In genomic region chr21:45409466-45410150, GRCh38 we compare ENCODE assay signal across 13 cellular contexts. TPM values are rescaled to one million over a fixed set of nuclear protein-coding genes. Genes with fewer than 3 reads are reported as not detected.
DNase-seq lines count a peak whose midpoint lies in the region; ATAC-seq and TF ChIP-seq lines count a peak whose summit lies in the region.
"Had no signal": no experiment of that assay in that cellular context is flagged by ENCODE, and none has a peak within 500 bp of the region (broad histone marks: within the 10 kb centered on the region; RNA-seq: fewer than 3 reads in every experiment).

No MANE protein-coding gene starts in this region.

- CTCF ChIA-PET in HEK293T (lab: Yijun Ruan, JAX) = no interaction called here

- H3K27me3 ChIP-seq in duodenal mucosa (ENCODE audit: control insufficient read depth in 1 of 2, insufficient read depth in 2 of 2, low read length in 2 of 2) = peaks cover 14 to 20% of the 10 kb centered on the region in 2 donors
- H3K27me3 ChIP-seq in smooth muscle cell (ENCODE audit: low read depth) = no peaks in the 10 kb centered on the region

- peaks cover 4% of the 10 kb centered on the region for H3K27me3 Mint-ChIP-seq in endothelial cell (ENCODE audit: unreplicated experiment)

- peak overlapping the region; percentile 62 for H3K4me2 ChIP-seq in smooth muscle cell

- H3K9me3 ChIP-seq in duodenal mucosa (ENCODE audit: control insufficient read depth in 1 of 2, low read length in 2 of 2) (no peaks in the 10 kb centered on the region), smooth muscle cell (replicated peaks; ENCODE audit: low read depth) (no peaks in the 10 kb centered on the region)
- H3K9me3 ChIP-seq: transverse colon had no signal

- H3K36me3 ChIP-seq in duodenal mucosa (ENCODE audit: control insufficient read depth in 1 of 2, insufficient read depth in 2 of 2, low read length in 2 of 2) = no peaks in the 10 kb centered on the region
- H3K36me3 ChIP-seq in smooth muscle cell (ENCODE audit: low read depth) = no peaks in the 10 kb centered on the region
- H3K36me3 ChIP-seq: transverse colon had no signal

- peak overlapping the region; percentile 32 for H3K27ac ChIP-seq in duodenal mucosa (ENCODE audit: low read depth, low read length)
- peak overlapping the region; percentile 73 for H3K27ac ChIP-seq in smooth muscle cell (ENCODE audit: low read depth)

- peaks cover 34% of the 10 kb centered on the region for H3F3A ChIP-seq in smooth muscle cell (ENCODE audit: low read depth)

- peak; percentile 19 for DNase-seq in MV-4-11 (lab: John Stamatoyannopoulos, UW)
- peak; percentile 68 for DNase-seq in left kidney (ENCODE audit: low read depth, low spot score)
- DNase-seq in smooth muscle cell (lab: John Stamatoyannopoulos, UW; ENCODE audit: unreplicated experiment) = no peak
- no peak for DNase-seq in HEK293T (ENCODE audit: extremely low spot score)
- no peak for DNase-seq in endothelial cell (ENCODE audit: low spot score)
- DNase-seq in middle frontal gyrus (ENCODE audit: extremely low spot score, low spot score) = no peak
- DNase-seq: activated B cell treated with CpG ODN at 0.5 μM for 24 hours; MM.1S; stimulated activated CD4-positive, alpha-beta T cell treated with anti-CD3 and anti-CD28 coated beads, Interleukin-2, amount 100 ng/mL, for 24 hours; transverse colon had no signal

- 48% methylated on average over 29 of the region's 29 CpGs for WGBS in smooth muscle cell (ENCODE audit: low lambda C conversion rate)

- peaks cover 87% of the 10 kb centered on the region for H3K79me2 ChIP-seq in smooth muscle cell (ENCODE audit: low read depth)

- peaks cover 89% of the 10 kb centered on the region for H4K20me1 ChIP-seq in smooth muscle cell (ENCODE audit: low read depth)

- no peak overlapping the region for H3K4me3 ChIP-seq in duodenal mucosa (ENCODE audit: low read depth in 1 of 2, low read length in 2 of 2)
- no peak overlapping the region for H3K4me3 ChIP-seq in smooth muscle cell
- H3K4me3 ChIP-seq: transverse colon had no signal

- ATAC-seq in HG03520 (IDR thresholded peaks at IDR 0.05; ENCODE audit: unreplicated experiment) = no peak

- H3K4me1 ChIP-seq in duodenal mucosa (ENCODE audit: control insufficient read depth in 1 of 2, insufficient read depth in 2 of 2, low read length in 2 of 2) (no peaks in the 10 kb centered on the region), smooth muscle cell (ENCODE audit: low read depth) (peaks cover 64% of the 10 kb centered on the region)

- H3K4me1 Mint-ChIP-seq in endothelial cell (ENCODE audit: unreplicated experiment) = peaks cover 17% of the 10 kb centered on the region

- no peaks in the 10 kb centered on the region for H3K9me3 Mint-ChIP-seq in endothelial cell (ENCODE audit: unreplicated experiment)
- H3K9me3 Mint-ChIP-seq: activated B cell treated with CpG ODN at 0.5 μM for 24 hours, memory B cell had no signal

- H3K9ac ChIP-seq in duodenal mucosa (ENCODE audit: low read depth in 1 of 2, low read length in 2 of 2) = no peak overlapping the region
- no peak overlapping the region for H3K9ac ChIP-seq in smooth muscle cell (ENCODE audit: low read depth)

- H3K27ac Mint-ChIP-seq in endothelial cell (ENCODE audit: unreplicated experiment) = no peak overlapping the region
- H3K27ac Mint-ChIP-seq: activated B cell treated with CpG ODN at 0.5 μM for 24 hours, memory B cell had no signal

- no peak overlapping the region for H2AFZ ChIP-seq in smooth muscle cell (ENCODE audit: low read depth)

- POLR2A ChIA-PET in HEK293T (lab: Yijun Ruan, JAX) = no interaction called here

- H3K4me3 Mint-ChIP-seq in endothelial cell (ENCODE audit: unreplicated experiment) = no peak overlapping the region
- H3K4me3 Mint-ChIP-seq: activated B cell treated with CpG ODN at 0.5 μM for 24 hours, memory B cell had no signal

- no peak for TF ChIP-seq CTCF in smooth muscle cell (IDR thresholded peaks at IDR 0.05; ENCODE audit: borderline replicate concordance, insufficient read depth, poor library complexity, severe bottlenecking)
- no peak for TF ChIP-seq CTCF in endothelial cell (IDR thresholded peaks at IDR 0.05; ENCODE audit: unreplicated experiment)

- no peaks in the 10 kb centered on the region for H3K36me3 Mint-ChIP-seq in endothelial cell (ENCODE audit: low read depth, unreplicated experiment)
- H3K36me3 Mint-ChIP-seq: memory B cell had no signal

TF ChIP-seq in HEK293T, 16 proteins besides CTCF, POLR2A, EP300 and RAD21:
- TF ChIP-seq TARDBP (IDR thresholded peaks at IDR 0.05) (no peak), SUZ12 (IDR thresholded peaks at IDR 0.05) (no peak), ARNT (IDR thresholded peaks at IDR 0.05) (no peak), SP1 (IDR thresholded peaks at IDR 0.05) (no peak), ELF4 (IDR thresholded peaks at IDR 0.05) (no peak)

RNA-seq across cellular contexts. Expression of gene COL18A1, which starts 4.6 kb away (rescaled TPM):
- total RNA-seq in smooth muscle cell (192 and 240 TPM in 2 replicates), endothelial cell (ENCODE audit: unreplicated experiment) (61.1 TPM)
- 362 and 485 TPM in 2 replicates for polyA plus RNA-seq in smooth muscle cell

Comparison
In these comparisons a context has a peak if more than half of its experiments do, and no peak if none do; other contexts are left out.
1. DNase-seq: peak in MV-4-11 (single experiment) and left kidney (single experiment); none in smooth muscle cell (single experiment), HEK293T (single experiment), endothelial cell (single experiment) and middle frontal gyrus (single experiment).